Comparison of ENCODE assay signal across 8 cellular contexts in genomic region chr15:83068054-83068453, GRCh38. TPM values are rescaled to one million over a fixed set of nuclear protein-coding genes. Genes with fewer than 3 reads are reported as not detected.
DNase-seq lines count a peak whose midpoint lies in the region; ATAC-seq and TF ChIP-seq lines count a peak whose summit lies in the region.

No MANE protein-coding gene starts in this region.

- no TSS peak for BruUV-seq in Calu3 (replicated peaks; lab: Mats Ljungman, UMichigan)
- no TSS peak for BruUV-seq in PC-9 (replicated peaks; lab: Mats Ljungman, UMichigan)

- H3K27me3 Mint-ChIP-seq in Calu3 (ENCODE audit: unreplicated experiment) (no peaks in the 10 kb centered on the region), endothelial cell (ENCODE audit: unreplicated experiment) (no peaks in the 10 kb centered on the region)

- no peaks in the 10 kb centered on the region for H3K27me3 ChIP-seq in PC-9 (ENCODE audit: insufficient read depth, low read depth)
- H3K27me3 ChIP-seq in psoas muscle (ENCODE audit: insufficient read depth in 3 of 3, low read length in 2 of 3): no peaks in the 10 kb centered on the region

- DNase-seq in Calu3 (no peak), PC-9 (no peak), endothelial cell (ENCODE audit: low spot score) (no peak), psoas muscle (no peak), SHP77 (lab: John Stamatoyannopoulos, UW) (no peak), NCI-H524 treated with DMSO at 0.1 percent for 48 hours (lab: John Stamatoyannopoulos, UW) (no peak)

- TF ChIP-seq CTCF in Calu3 (IDR thresholded peaks at IDR 0.05; ENCODE audit: unreplicated experiment) (no peak), PC-9 (conservative IDR thresholded peaks at IDR 0.05) (no peak), endothelial cell (IDR thresholded peaks at IDR 0.05; ENCODE audit: unreplicated experiment) (no peak), psoas muscle (IDR thresholded peaks at IDR 0.05) (no peak)

- ATAC-seq in psoas muscle (no peak), HG02981 (IDR thresholded peaks at IDR 0.05; ENCODE audit: unreplicated experiment) (no peak), HG02763 (IDR thresholded peaks at IDR 0.05; ENCODE audit: unreplicated experiment) (no peak)

- H3K4me1 ChIP-seq in PC-9 (replicated peaks; ENCODE audit: insufficient read depth) (peaks cover 27% of the 10 kb centered on the region), psoas muscle (peaks cover 24% of the 10 kb centered on the region)

- H3K9me2 ChIP-seq in PC-9 (ENCODE audit: insufficient read depth): no peaks in the 10 kb centered on the region

- intact Hi-C loops in Calu3 (cut with micrococcal nuclease; ENCODE audit: unreplicated experiment): loop anchor here (5.0 kb wide), 3 partner anchors 56 to 139 kb away; partner anchors contain the start of genes C15orf40 and HDGFL3
- intact Hi-C loops in PC-9 (cut with micrococcal nuclease; ENCODE audit: unreplicated experiment): loop anchor here (5.0 kb wide), 2 partner anchors 219 to 494 kb away; no protein-coding TSS in a partner anchor
- intact Hi-C loops in psoas muscle (cut with DNase I): loop anchor here (5.0 kb wide), 1 partner anchor 39 kb away; the partner anchor contains the start of gene TM6SF1 (in 2 of the 2)

- H3K27ac Mint-ChIP-seq in Calu3 (ENCODE audit: unreplicated experiment) (peak overlapping the region; percentile 71), endothelial cell (ENCODE audit: unreplicated experiment) (peak overlapping the region; percentile 74)

- peaks cover 30% of the 10 kb centered on the region for H4K20me1 ChIP-seq in PC-9 (ENCODE audit: insufficient read depth)

- peaks cover 36% of the 10 kb centered on the region for H3K36me3 Mint-ChIP-seq in Calu3 (ENCODE audit: insufficient read depth, unreplicated experiment)
- no peaks in the 10 kb centered on the region for H3K36me3 Mint-ChIP-seq in endothelial cell (ENCODE audit: low read depth, unreplicated experiment)

- no peaks in the 10 kb centered on the region; the same call in 1 of the 2 replicates for H3K36me3 ChIP-seq in PC-9 (ENCODE audit: low read depth)
- no peaks in the 10 kb centered on the region for H3K36me3 ChIP-seq in psoas muscle (ENCODE audit: insufficient read depth in 1 of 2, low read depth in 1 of 2)

- peak overlapping the region; percentile 66 for H3K4me3 Mint-ChIP-seq in Calu3 (ENCODE audit: low read depth, unreplicated experiment)
- peak overlapping the region; percentile 73 for H3K4me3 Mint-ChIP-seq in endothelial cell (ENCODE audit: unreplicated experiment)

- H3K9me3 ChIP-seq in PC-9 (ENCODE audit: insufficient read depth, low read depth): peaks cover 7% of the 10 kb centered on the region; the same call in 1 of the 2 replicates
- peaks cover 1% of the 10 kb centered on the region for H3K9me3 ChIP-seq in psoas muscle

- peaks cover 37% of the 10 kb centered on the region for H3K79me2 ChIP-seq in PC-9 (ENCODE audit: low read depth)

- H3K9me3 Mint-ChIP-seq in Calu3 (ENCODE audit: low read depth, unreplicated experiment): no peaks in the 10 kb centered on the region
- H3K9me3 Mint-ChIP-seq in endothelial cell (ENCODE audit: unreplicated experiment): no peaks in the 10 kb centered on the region

- H3F3A ChIP-seq in PC-9 (ENCODE audit: insufficient read depth, low read depth): peaks cover 12% of the 10 kb centered on the region

- 68 to 81% (median 73%) methylated on average over 6 of the region's 6 CpGs for WGBS in psoas muscle, 3 donors

- no peak overlapping the region for H3K4me3 ChIP-seq in PC-9
- no peak overlapping the region for H3K4me3 ChIP-seq in psoas muscle

- CTCF ChIA-PET in Calu3 (lab: Charles Lee) (no interaction called here), PC-9 (lab: Charles Lee) (no interaction called here)

- POLR2A ChIA-PET in PC-9 (lab: Charles Lee; ENCODE audit: unreplicated experiment): no interaction called here

- 0 out of 2 replicates have a peak overlapping the region, but pooled peaks have one; percentile 91 for H2AFZ ChIP-seq in PC-9

- H3K4me1 Mint-ChIP-seq in Calu3 (ENCODE audit: low read depth, unreplicated experiment) (no peaks in the 10 kb centered on the region), endothelial cell (ENCODE audit: unreplicated experiment) (no peaks in the 10 kb centered on the region)

- H3K27ac ChIP-seq in PC-9 (peak overlapping the region; percentile 34; the same call in 1 of the 2 replicates), psoas muscle (peak overlapping the region; percentile 99)

- H3K4me2 ChIP-seq in PC-9: no peak overlapping the region

RNA-seq across cellular contexts. Expression of gene BTBD1, which starts 1.0 kb away (rescaled TPM):
- total RNA-seq in Calu3 (2022) (73.2 and 77.3 TPM in 2 replicates), PC-9 (2021) (24.7 and 28.2 TPM in 2 replicates), endothelial cell (ENCODE audit: unreplicated experiment) (47.2 TPM), psoas muscle (100 to 1,000 TPM; 133 to 193 (median 157) TPM)
- 100 to 1,000 TPM in 1 of 3 donors, 10 to 100 TPM in 2; 93.5 to 170 (median 98.9) TPM for polyA plus RNA-seq in psoas muscle

RNA-seq across cellular contexts. Expression of gene TM6SF1, which starts 39.4 kb away (rescaled TPM):
- total RNA-seq in Calu3 (2022) (not detected in 2 replicates), PC-9 (2021) (not detected in 2 replicates), endothelial cell (ENCODE audit: unreplicated experiment) (6.0 TPM), psoas muscle (10 to 100 TPM in 3 of 4 donors, 1 to 10 TPM in 1; 9.2 to 23.4 (median 16.5) TPM)
- polyA plus RNA-seq in psoas muscle: 10 to 100 TPM; 10.7 to 17.5 (median 13.8) TPM

RNA-seq across cellular contexts. Expression of gene C15orf40, which starts 56.6 kb away (rescaled TPM):
- total RNA-seq in Calu3 (2022): 34.0 and 40.7 TPM in 2 replicates
- total RNA-seq in PC-9 (2021): 21.2 and 27.8 TPM in 2 replicates
- total RNA-seq in endothelial cell (ENCODE audit: unreplicated experiment): 17.4 TPM
- total RNA-seq in psoas muscle: 10 to 100 TPM in 3 of 4 donors, 1 to 10 TPM in 1; 6.3 to 11.4 (median 11.2) TPM
- polyA plus RNA-seq in psoas muscle: 10 to 100 TPM; 11.3 to 16.2 (median 12.2) TPM
